In genomic region chr13:48493076-48493765, GRCh38 we compare ENCODE assay signal across 9 cellular contexts. TPM values are rescaled to one million over a fixed set of nuclear protein-coding genes. Genes with fewer than 3 reads are reported as not detected.
A peak's percentile ranks its signal among the peaks of the same experiment; 100 is the strongest.
DNase-seq lines count a peak whose midpoint lies in the region; ATAC-seq and TF ChIP-seq lines count a peak whose summit lies in the region.
"Had no signal": no experiment of that assay in that cellular context is flagged by ENCODE, and none has a peak within 500 bp of the region (broad histone marks: within the 10 kb centered on the region; RNA-seq: fewer than 3 reads in every experiment).

No MANE protein-coding gene starts in this region.

- no peaks in the 10 kb centered on the region for H4K20me1 ChIP-seq in H9 (ENCODE audit: control insufficient read depth, insufficient read depth, insufficient read length)

- H3K79me1 ChIP-seq in H9 (ENCODE audit: insufficient read depth, low read depth, low read length, poor library complexity, severe bottlenecking), result no peaks in the 10 kb centered on the region

- H3K4me3 Mint-ChIP-seq in activated CD4-positive, alpha-beta T cell treated with anti-CD3 and anti-CD28 coated beads for 36 hours, result no peak overlapping the region
- H3K4me3 Mint-ChIP-seq in activated CD4-positive, alpha-beta T cell treated with anti-CD3 and anti-CD28 coated beads, Interleukin-2, amount 10 ng/mL, durations not matched to agents 7 days and 5 days, result no peak overlapping the region
- H3K4me3 Mint-ChIP-seq in activated CD8-positive, alpha-beta T cell treated with anti-CD3 and anti-CD28 coated beads, Interleukin-2, amount 10 ng/mL, durations not matched to agents 7 days and 5 days, result no peak overlapping the region
- no peak overlapping the region for H3K4me3 Mint-ChIP-seq in H9

- H3K4me3 ChIP-seq in right cardiac atrium (ENCODE audit: low read length), result no peak overlapping the region

- H3T11ph ChIP-seq in H9 (ENCODE audit: low read length), result no peak overlapping the region

- DNase-seq in activated CD4-positive, alpha-beta T cell treated with anti-CD3 and anti-CD28 coated beads for 36 hours, result peak; percentile 36
- DNase-seq in activated CD4-positive, alpha-beta T cell treated with anti-CD3 and anti-CD28 coated beads, Interleukin-2, amount 10 ng/mL, durations not matched to agents 7 days and 5 days, result no peak
- DNase-seq in activated CD8-positive, alpha-beta T cell treated with anti-CD3 and anti-CD28 coated beads, Interleukin-2, amount 10 ng/mL, durations not matched to agents 7 days and 5 days, result peak; percentile 55
- DNase-seq in right cardiac atrium, result no peak
- DNase-seq in substantia nigra (lab: John Stamatoyannopoulos, UW), result no peak
- DNase-seq in H9, result no peak
- DNase-seq: retina had no signal

- no peak overlapping the region for H3K27ac Mint-ChIP-seq in activated CD4-positive, alpha-beta T cell treated with anti-CD3 and anti-CD28 coated beads for 36 hours
- H3K27ac Mint-ChIP-seq in activated CD4-positive, alpha-beta T cell treated with anti-CD3 and anti-CD28 coated beads, Interleukin-2, amount 10 ng/mL, durations not matched to agents 7 days and 5 days, result no peak overlapping the region
- no peak overlapping the region for H3K27ac Mint-ChIP-seq in activated CD8-positive, alpha-beta T cell treated with anti-CD3 and anti-CD28 coated beads, Interleukin-2, amount 10 ng/mL, durations not matched to agents 7 days and 5 days
- no peak overlapping the region for H3K27ac Mint-ChIP-seq in H9

- H3K27me3 Mint-ChIP-seq in activated CD4-positive, alpha-beta T cell treated with anti-CD3 and anti-CD28 coated beads for 36 hours, result no peaks in the 10 kb centered on the region
- no peaks in the 10 kb centered on the region for H3K27me3 Mint-ChIP-seq in activated CD4-positive, alpha-beta T cell treated with anti-CD3 and anti-CD28 coated beads, Interleukin-2, amount 10 ng/mL, durations not matched to agents 7 days and 5 days
- no peaks in the 10 kb centered on the region for H3K27me3 Mint-ChIP-seq in activated CD8-positive, alpha-beta T cell treated with anti-CD3 and anti-CD28 coated beads, Interleukin-2, amount 10 ng/mL, durations not matched to agents 7 days and 5 days (ENCODE audit: low read depth)
- no peaks in the 10 kb centered on the region for H3K27me3 Mint-ChIP-seq in H9 (ENCODE audit: low read depth)

- H4K91ac ChIP-seq in H9 (ENCODE audit: insufficient read length, low read depth, low read length), result no peak overlapping the region

- H3K36me3 Mint-ChIP-seq in activated CD4-positive, alpha-beta T cell treated with anti-CD3 and anti-CD28 coated beads for 36 hours (ENCODE audit: low read depth), result peaks cover 8% of the 10 kb centered on the region
- H3K36me3 Mint-ChIP-seq in activated CD4-positive, alpha-beta T cell treated with anti-CD3 and anti-CD28 coated beads, Interleukin-2, amount 10 ng/mL, durations not matched to agents 7 days and 5 days (ENCODE audit: low read depth), result peaks cover 43% of the 10 kb centered on the region
- H3K36me3 Mint-ChIP-seq in activated CD8-positive, alpha-beta T cell treated with anti-CD3 and anti-CD28 coated beads, Interleukin-2, amount 10 ng/mL, durations not matched to agents 7 days and 5 days (ENCODE audit: low read depth), result peaks cover 14% of the 10 kb centered on the region
- H3K36me3 Mint-ChIP-seq in H9 (ENCODE audit: insufficient read depth in 1 of 3, low read depth in 3 of 3), result peaks cover 5 to 17% (median 9%) of the 10 kb centered on the region in 3 experiments; a peak in 6 of 7 replicates

- H3K14ac ChIP-seq in H9 (ENCODE audit: insufficient read depth, low read length), result no peak overlapping the region

- no peaks in the 10 kb centered on the region for H3K23me2 ChIP-seq in H9 (ENCODE audit: insufficient read length, low read depth, low read length, poor library complexity, severe bottlenecking)

- no peak overlapping the region for H2BK12ac ChIP-seq in H9 (ENCODE audit: insufficient read length, low read depth, low read length)

- no peak overlapping the region for H3K56ac ChIP-seq in H9 (ENCODE audit: insufficient read length, low read depth, low read length)

- H3K9me3 ChIP-seq in right cardiac atrium (ENCODE audit: control insufficient read depth, low read length), result no peaks in the 10 kb centered on the region
- H3K9me3 ChIP-seq in H9 (ENCODE audit: control insufficient read depth, low read depth, low read length), result no peaks in the 10 kb centered on the region

- no peak overlapping the region for H3K4ac ChIP-seq in H9 (ENCODE audit: low read depth, low read length)

- TF ChIP-seq CTCF in H9 (conservative IDR thresholded peaks at IDR 0.05), result no peak

- H4K5ac ChIP-seq in H9 (ENCODE audit: insufficient read length, low read depth, low read length), result no peak overlapping the region

- H3K4me1 Mint-ChIP-seq in activated CD4-positive, alpha-beta T cell treated with anti-CD3 and anti-CD28 coated beads for 36 hours, result peaks cover 16% of the 10 kb centered on the region
- peaks cover 62% of the 10 kb centered on the region for H3K4me1 Mint-ChIP-seq in activated CD4-positive, alpha-beta T cell treated with anti-CD3 and anti-CD28 coated beads, Interleukin-2, amount 10 ng/mL, durations not matched to agents 7 days and 5 days
- H3K4me1 Mint-ChIP-seq in activated CD8-positive, alpha-beta T cell treated with anti-CD3 and anti-CD28 coated beads, Interleukin-2, amount 10 ng/mL, durations not matched to agents 7 days and 5 days (ENCODE audit: low read depth), result peaks cover 62% of the 10 kb centered on the region
- peaks cover 10 to 14% of the 10 kb centered on the region in 2 experiments for H3K4me1 Mint-ChIP-seq in H9

- H3K79me2 ChIP-seq in H9 (ENCODE audit: insufficient read depth, low read length), result no peaks in the 10 kb centered on the region

- peak; percentile 12 for ATAC-seq in activated CD4-positive, alpha-beta T cell treated with anti-CD3 and anti-CD28 coated beads for 36 hours
- peak; percentile 26 for ATAC-seq in activated CD8-positive, alpha-beta T cell treated with anti-CD3 and anti-CD28 coated beads, Interleukin-2, amount 10 ng/mL, durations not matched to agents 7 days and 5 days
- ATAC-seq in right cardiac atrium, result peak; percentile 29 to 33
- no peak for ATAC-seq in HG02588 (IDR thresholded peaks at IDR 0.05; ENCODE audit: unreplicated experiment)
- ATAC-seq in HG03571 (IDR thresholded peaks at IDR 0.05; ENCODE audit: unreplicated experiment), result no peak

- H4K8ac ChIP-seq in H9 (replicated peaks; ENCODE audit: insufficient read length, low read depth, low read length), result no peak overlapping the region

- WGBS in right cardiac atrium, result 46% methylated on average over 4 of the region's 4 CpGs
- WGBS in H9 (ENCODE audit: extremely low coverage, insufficient read length, low lambda C conversion rate), result no CpG with 5 or more reads among the region's 4 CpGs

- POLR2A ChIA-PET in activated CD4-positive, alpha-beta T cell treated with anti-CD3 and anti-CD28 coated beads for 36 hours (lab: Charles Lee), result no interaction called here
- POLR2A ChIA-PET in activated CD4-positive, alpha-beta T cell treated with anti-CD3 and anti-CD28 coated beads, Interleukin-2, amount 10 ng/mL, durations not matched to agents 7 days and 5 days (lab: Charles Lee), result interaction anchor here (1.8 kb wide), 1 partner anchor 13 kb away, joined by 13 read pairs; no protein-coding TSS in a partner anchor
- POLR2A ChIA-PET in activated CD8-positive, alpha-beta T cell treated with anti-CD3 and anti-CD28 coated beads, Interleukin-2, amount 10 ng/mL, durations not matched to agents 7 days and 5 days (lab: Charles Lee), result interaction anchor here (0.7 to 1.8 kb wide), 13 partner anchors 12 to 189 kb away, joined by 3 to 20 read pairs (median 3); partner anchors contain the start of gene RCBTB2

- H3K4me1 ChIP-seq in right cardiac atrium (ENCODE audit: control insufficient read depth, insufficient read depth, low read length) (peaks cover 5% of the 10 kb centered on the region), H9 (ENCODE audit: insufficient read depth, low read length) (peaks cover 3% of the 10 kb centered on the region)

- H3K23ac ChIP-seq in H9 (ENCODE audit: insufficient read length, low read depth, low read length), result no peak overlapping the region

- no peak overlapping the region for H2BK20ac ChIP-seq in H9 (ENCODE audit: low read depth, low read length, poor library complexity, severe bottlenecking)

- H2AFZ ChIP-seq in H9 (ENCODE audit: low read length), result no peak overlapping the region

- H2BK15ac ChIP-seq in H9 (ENCODE audit: low read depth, low read length), result no peak overlapping the region

- H2AK5ac ChIP-seq in H9 (ENCODE audit: insufficient read length, low read length), result no peak overlapping the region

- H2BK5ac ChIP-seq in H9 (ENCODE audit: insufficient read length, low read length), result no peak overlapping the region

- no peak overlapping the region for H2BK120ac ChIP-seq in H9 (ENCODE audit: low read depth, low read length, poor library complexity, severe bottlenecking)

- no peak overlapping the region for H3K18ac ChIP-seq in H9 (ENCODE audit: insufficient read length, low read depth, low read length)

- no peak overlapping the region for H3K4me2 ChIP-seq in H9 (ENCODE audit: insufficient read depth, insufficient read length, low read length)

- intact Hi-C loops in activated CD4-positive, alpha-beta T cell treated with anti-CD3 and anti-CD28 coated beads for 36 hours (cut with DNase I, micrococcal nuclease), result loop anchor here (2.0 to 5.0 kb wide), 5 partner anchors 39 to 90 kb away; partner anchors contain the start of genes RCBTB2 (in 2 of the 2) and LPAR6 (in 1 of the 2)
- intact Hi-C loops in right cardiac atrium (cut with DNase I), result no loop called here

- no peaks in the 10 kb centered on the region for H3K9me3 Mint-ChIP-seq in activated CD4-positive, alpha-beta T cell treated with anti-CD3 and anti-CD28 coated beads for 36 hours (ENCODE audit: low read depth)
- H3K9me3 Mint-ChIP-seq in activated CD4-positive, alpha-beta T cell treated with anti-CD3 and anti-CD28 coated beads, Interleukin-2, amount 10 ng/mL, durations not matched to agents 7 days and 5 days, result no peaks in the 10 kb centered on the region
- H3K9me3 Mint-ChIP-seq in activated CD8-positive, alpha-beta T cell treated with anti-CD3 and anti-CD28 coated beads, Interleukin-2, amount 10 ng/mL, durations not matched to agents 7 days and 5 days (ENCODE audit: insufficient read depth), result no peaks in the 10 kb centered on the region
- peaks cover 0 to under 1% of the 10 kb centered on the region in 2 experiments; a peak in 2 of 5 replicates for H3K9me3 Mint-ChIP-seq in H9

- H3K9ac ChIP-seq in H9 (ENCODE audit: extremely low read depth, insufficient read length, low read length), result no peak overlapping the region

- CTCF ChIA-PET in activated CD4-positive, alpha-beta T cell treated with anti-CD3 and anti-CD28 coated beads for 36 hours (lab: Charles Lee), result no interaction called here
- CTCF ChIA-PET in activated CD4-positive, alpha-beta T cell treated with anti-CD3 and anti-CD28 coated beads, Interleukin-2, amount 10 ng/mL, durations not matched to agents 7 days and 5 days (lab: Charles Lee), result no interaction called here
- CTCF ChIA-PET in activated CD8-positive, alpha-beta T cell treated with anti-CD3 and anti-CD28 coated beads, Interleukin-2, amount 10 ng/mL, durations not matched to agents 7 days and 5 days (lab: Charles Lee), result interaction anchor here (1.1 to 1.8 kb wide), 5 partner anchors 11 to 159 kb away, joined by 3 to 19 read pairs (median 4); no protein-coding TSS in a partner anchor

- H3K27ac ChIP-seq in right cardiac atrium (ENCODE audit: low read length) (peak overlapping the region; percentile 18), substantia nigra (ENCODE audit: low read depth, low read length, poor library complexity, severe bottlenecking) (peak overlapping the region; percentile 87), H9 (ENCODE audit: insufficient read length, low read depth, low read length) (no peak overlapping the region)

- no peaks in the 10 kb centered on the region for H3K27me3 ChIP-seq in right cardiac atrium (ENCODE audit: control insufficient read depth, insufficient read depth)
- no peaks in the 10 kb centered on the region for H3K27me3 ChIP-seq in H9 (ENCODE audit: insufficient read depth, low read length)

RNA-seq across cellular contexts. Expression of gene RCBTB2, which starts 39.7 kb away (rescaled TPM):
- total RNA-seq in activated CD4-positive, alpha-beta T cell treated with anti-CD3 and anti-CD28 coated beads for 36 hours, result 1 to 10 TPM; 1.1 to 1.6 TPM
- 10 to 100 TPM; 22.5 to 24.5 TPM for total RNA-seq in activated CD4-positive, alpha-beta T cell treated with anti-CD3 and anti-CD28 coated beads, Interleukin-2, amount 10 ng/mL, durations not matched to agents 7 days and 5 days
- 10 to 100 TPM; 31.0 to 31.5 TPM for total RNA-seq in activated CD8-positive, alpha-beta T cell treated with anti-CD3 and anti-CD28 coated beads, Interleukin-2, amount 10 ng/mL, durations not matched to agents 7 days and 5 days
- total RNA-seq in right cardiac atrium (10 to 100 TPM in 3 of 4 donors, 1 to 10 TPM in 1; 9.0 to 17.3 (median 17.0) TPM), H9 (2021) (11.5 and 11.7 TPM in 2 replicates)
- 13.9 TPM for polyA plus RNA-seq in right cardiac atrium

Comparison
In these comparisons a context has a peak if more than half of its experiments do, and no peak if none do; other contexts are left out.
1. DNase-seq: peak in activated CD4-positive, alpha-beta T cell treated with anti-CD3 and anti-CD28 coated beads for 36 hours (single experiment) and activated CD8-positive, alpha-beta T cell treated with anti-CD3 and anti-CD28 coated beads, Interleukin-2, amount 10 ng/mL, durations not matched to agents 7 days and 5 days (single experiment); none in activated CD4-positive, alpha-beta T cell treated with anti-CD3 and anti-CD28 coated beads, Interleukin-2, amount 10 ng/mL, durations not matched to agents 7 days and 5 days (single experiment), right cardiac atrium (0 of 3), substantia nigra (0 of 49) and H9 (single experiment).
2. ATAC-seq: peak in activated CD4-positive, alpha-beta T cell treated with anti-CD3 and anti-CD28 coated beads for 36 hours (single experiment), activated CD8-positive, alpha-beta T cell treated with anti-CD3 and anti-CD28 coated beads, Interleukin-2, amount 10 ng/mL, durations not matched to agents 7 days and 5 days (single experiment) and right cardiac atrium (2 of 2); none in HG02588 (single experiment) and HG03571 (single experiment).
3. intact Hi-C loops: an anchor here in activated CD4-positive, alpha-beta T cell treated with anti-CD3 and anti-CD28 coated beads for 36 hours (2.0 to 5.0 kb wide); none called in right cardiac atrium.